ENCODE assay signal across 17 cellular contexts in genomic region chr17:31566992-31567373, GRCh38.
"Had no signal": no experiment of that assay in that cellular context is flagged by ENCODE, and none has a peak within 500 bp of the region (broad histone marks: within the 10 kb centered on the region; RNA-seq: fewer than 3 reads in every experiment).

No MANE protein-coding gene starts in this region.

- H3K4me1 Mint-ChIP-seq: activated CD4-positive, alpha-beta memory T cell treated with anti-CD3 and anti-CD28 coated beads, Interleukin-2, amount 10 ng/mL, durations not matched to agents 7 days and 5 days; activated naive CD8-positive, alpha-beta T cell treated with anti-CD3 and anti-CD28 coated beads, Interleukin-2, amount 10 ng/mL, durations not matched to agents 7 days and 5 days had no signal

- H3K36me3 ChIP-seq: cardiac muscle cell, left lung, right atrium auricular region, upper lobe of left lung had no signal

- DNase-seq: activated CD4-positive, alpha-beta memory T cell treated with anti-CD3 and anti-CD28 coated beads, Interleukin-2, amount 10 ng/mL, durations not matched to agents 7 days and 5 days; activated gamma-delta T cell treated with Interleukin-2 at 50 U/mL for 16 hours; activated naive CD8-positive, alpha-beta T cell treated with anti-CD3 and anti-CD28 coated beads, Interleukin-2, amount 10 ng/mL, durations not matched to agents 7 days and 5 days; activated T-cell treated with anti-CD3 and anti-CD28 coated beads, Interleukin-2, amount 50 U/mL, for 72 hours; heart right ventricle; left lung; stimulated activated CD4-positive, alpha-beta T cell treated with anti-CD3 and anti-CD28 coated beads, Interleukin-1b, Interleukin-23, amount 100 ng/mL, for 48 hours; substantia nigra; T-cell; upper lobe of left lung had no signal

- H3K27ac Mint-ChIP-seq: activated CD4-positive, alpha-beta memory T cell treated with anti-CD3 and anti-CD28 coated beads, Interleukin-2, amount 10 ng/mL, durations not matched to agents 7 days and 5 days; activated naive CD8-positive, alpha-beta T cell treated with anti-CD3 and anti-CD28 coated beads, Interleukin-2, amount 10 ng/mL, durations not matched to agents 7 days and 5 days; activated T-cell treated with anti-CD3 and anti-CD28 coated beads, Interleukin-2, amount 50 U/mL, for 72 hours; stimulated activated memory B cell treated with anti-CD40 and anti-IgM and Interleukin-4, amounts not matched to agents 10 μg/mL and 1 μg/mL and 100 μg/mL, for 72 hours; T-cell had no signal

- H3K9me3 Mint-ChIP-seq: activated CD4-positive, alpha-beta memory T cell treated with anti-CD3 and anti-CD28 coated beads, Interleukin-2, amount 10 ng/mL, durations not matched to agents 7 days and 5 days; activated naive CD8-positive, alpha-beta T cell treated with anti-CD3 and anti-CD28 coated beads, Interleukin-2, amount 10 ng/mL, durations not matched to agents 7 days and 5 days; activated T-cell treated with anti-CD3 and anti-CD28 coated beads, Interleukin-2, amount 50 U/mL, for 72 hours; stimulated activated memory B cell treated with anti-CD40 and anti-IgM and Interleukin-4, amounts not matched to agents 10 μg/mL and 1 μg/mL and 100 μg/mL, for 72 hours; T-cell had no signal

- H3K4me3 ChIP-seq: cardiac muscle cell, heart right ventricle, left lung, right atrium auricular region, upper lobe of left lung had no signal

- H3K4me3 Mint-ChIP-seq: activated CD4-positive, alpha-beta memory T cell treated with anti-CD3 and anti-CD28 coated beads, Interleukin-2, amount 10 ng/mL, durations not matched to agents 7 days and 5 days; activated naive CD8-positive, alpha-beta T cell treated with anti-CD3 and anti-CD28 coated beads, Interleukin-2, amount 10 ng/mL, durations not matched to agents 7 days and 5 days; activated T-cell treated with anti-CD3 and anti-CD28 coated beads, Interleukin-2, amount 50 U/mL, for 72 hours; stimulated activated memory B cell treated with anti-CD40 and anti-IgM and Interleukin-4, amounts not matched to agents 10 μg/mL and 1 μg/mL and 100 μg/mL, for 72 hours; T-cell had no signal

- H3K36me3 Mint-ChIP-seq: activated naive CD8-positive, alpha-beta T cell treated with anti-CD3 and anti-CD28 coated beads, Interleukin-2, amount 10 ng/mL, durations not matched to agents 7 days and 5 days; stimulated activated memory B cell treated with anti-CD40 and anti-IgM and Interleukin-4, amounts not matched to agents 10 μg/mL and 1 μg/mL and 100 μg/mL, for 72 hours; T-cell had no signal

- FAIRE-seq: colon, frontal cortex, islet of Langerhans had no signal

- H3K27ac ChIP-seq: cardiac muscle cell, VCaP had no signal

- ATAC-seq: activated T-cell treated with anti-CD3 and anti-CD28 coated beads, Interleukin-2, amount 50 U/mL, for 72 hours; heart right ventricle; left lung; stimulated activated memory B cell treated with anti-CD40 and anti-IgM and Interleukin-4, amounts not matched to agents 10 μg/mL and 1 μg/mL and 100 μg/mL, for 72 hours; T-cell had no signal

- H3K9me3 ChIP-seq: heart right ventricle, left lung, right atrium auricular region, upper lobe of left lung had no signal

- H3K27me3 Mint-ChIP-seq: activated CD4-positive, alpha-beta memory T cell treated with anti-CD3 and anti-CD28 coated beads, Interleukin-2, amount 10 ng/mL, durations not matched to agents 7 days and 5 days; stimulated activated memory B cell treated with anti-CD40 and anti-IgM and Interleukin-4, amounts not matched to agents 10 μg/mL and 1 μg/mL and 100 μg/mL, for 72 hours had no signal

- H3K27me3 ChIP-seq: heart right ventricle, left lung, right atrium auricular region, upper lobe of left lung had no signal
